ENCODE assay signal across 8 cellular contexts in the genomic region with DNA sequence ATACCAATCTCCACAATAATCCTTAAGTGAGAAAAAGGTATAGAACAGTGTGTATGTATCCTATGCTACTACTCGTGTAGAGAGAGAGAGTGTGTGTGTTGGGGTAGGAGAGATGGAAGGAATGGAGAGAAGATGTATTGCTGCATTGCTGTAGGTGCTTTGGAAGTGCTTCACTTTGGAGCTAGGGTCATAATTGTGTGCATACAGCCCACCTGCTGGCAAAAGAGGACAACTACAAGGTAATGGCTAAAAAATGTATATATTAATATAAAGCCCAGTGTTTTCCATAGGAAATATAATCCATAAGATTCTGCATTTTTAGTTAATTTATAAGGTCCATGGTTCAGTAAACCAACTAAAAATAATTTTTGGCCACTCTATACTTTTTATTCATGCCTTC. TPM values are rescaled to one million over a fixed set of nuclear protein-coding genes. Genes with fewer than 3 reads are reported as not detected.
DNase-seq lines count a peak whose midpoint lies in the region; ATAC-seq and TF ChIP-seq lines count a peak whose summit lies in the region.

No MANE protein-coding gene starts in this region.

- no peaks in the 10 kb centered on the region for H3K4me1 ChIP-seq in effector memory CD4-positive, alpha-beta T cell (ENCODE audit: control insufficient read depth, insufficient read depth, low read length, poor library complexity, severe bottlenecking)

- ATAC-seq in HG03520 (IDR thresholded peaks at IDR 0.05; ENCODE audit: unreplicated experiment) (no peak), HG02610 (IDR thresholded peaks at IDR 0.05; ENCODE audit: unreplicated experiment) (no peak)

- CTCF ChIA-PET in AG04450 (lab: Charles Lee): interaction anchor here (0.8 kb wide), 1 partner anchor 55 kb away, joined by 3 read pairs; no protein-coding TSS in a partner anchor

- DNase-seq in AG04450 (ENCODE audit: low read depth, low spot score) (no peak), GM13976 (ENCODE audit: low spot score) (peak; percentile 43), NCI-H526 (lab: John Stamatoyannopoulos, UW) (peak; percentile 4 to 76), choroid plexus epithelial cell (ENCODE audit: low read depth) (peak; percentile 59)
- no peak for DNase-seq in activated CD4-positive, CD25-positive, alpha-beta regulatory T cell (lab: John Stamatoyannopoulos, UW)
- DNase-seq in effector memory CD4-positive, alpha-beta T cell: no peak

- POLR2A ChIA-PET in AG04450 (lab: Yijun Ruan, JAX): no interaction called here

- peaks cover 4% of the 10 kb centered on the region for H3K36me3 ChIP-seq in effector memory CD4-positive, alpha-beta T cell (ENCODE audit: control insufficient read depth, insufficient read depth, low read length)

- in situ Hi-C loops in GM13976 (cut with MboI; ENCODE audit: low sequenced_read_pairs, unreplicated experiment): no loop called here

- TF ChIP-seq CTCF in AG04450 (IDR thresholded peaks at IDR 0.05; ENCODE audit: low read depth, low read length) (peak; percentile 54), GM13976 (IDR thresholded peaks at IDR 0.05; ENCODE audit: borderline replicate concordance, control extremely low read depth, extremely low read depth, insufficient read depth, missing control alignments) (peak; percentile 37), choroid plexus epithelial cell (conservative IDR thresholded peaks at IDR 0.05; ENCODE audit: low read depth, low read length) (peak; percentile 66)

- H3K27me3 ChIP-seq in AG04450 (ENCODE audit: control insufficient read depth, insufficient read depth, low read length): no peaks in the 10 kb centered on the region
- H3K27me3 ChIP-seq in effector memory CD4-positive, alpha-beta T cell (replicated peaks; ENCODE audit: control insufficient read depth, insufficient read depth, low read length, poor library complexity, severe bottlenecking): no peaks in the 10 kb centered on the region

- H3K9me3 ChIP-seq in AG04450 (ENCODE audit: control insufficient read depth, insufficient read depth, low read length): no peaks in the 10 kb centered on the region
- H3K9me3 ChIP-seq in effector memory CD4-positive, alpha-beta T cell (ENCODE audit: control insufficient read depth, low read length): no peaks in the 10 kb centered on the region

- H3K4me3 ChIP-seq in AG04450 (ENCODE audit: low read depth, low read length): no peak overlapping the region
- H3K4me3 ChIP-seq in choroid plexus epithelial cell (ENCODE audit: low read depth, low read length): no peak overlapping the region
- H3K4me3 ChIP-seq in effector memory CD4-positive, alpha-beta T cell (ENCODE audit: insufficient read depth, low read depth, low read length, poor library complexity, severe bottlenecking): no peak overlapping the region

- H3K27ac ChIP-seq in AG04450 (ENCODE audit: low read depth, low read length): no peak overlapping the region
- no peak overlapping the region for H3K27ac ChIP-seq in effector memory CD4-positive, alpha-beta T cell (ENCODE audit: insufficient read depth, low read length, poor library complexity, severe bottlenecking)

RNA-seq across cellular contexts. Expression of a gene that starts 36.1 kb away (rescaled TPM):
- polyA plus RNA-seq in AG04450 (2011; rRNA removed): 11.2 and 14.5 TPM in 2 replicates
- polyA minus RNA-seq in AG04450 (2011; rRNA and poly(A)+ RNA removed): 11.1 and 13.9 TPM in 2 replicates

RNA-seq across cellular contexts. Expression of a gene that starts 36.2 kb away (rescaled TPM):
- polyA plus RNA-seq in AG04450 (2011; rRNA removed): 21.4 and 27.5 TPM in 2 replicates
- 1.6 and 2.4 TPM in 2 replicates for polyA minus RNA-seq in AG04450 (2011; rRNA and poly(A)+ RNA removed)

Comparison
In these comparisons a context has a peak if more than half of its experiments do, and no peak if none do; other contexts are left out.
1. DNase-seq: peak in GM13976 (single experiment), NCI-H526 (2 of 2) and choroid plexus epithelial cell (single experiment); none in AG04450 (single experiment), activated CD4-positive, CD25-positive, alpha-beta regulatory T cell (0 of 4) and effector memory CD4-positive, alpha-beta T cell (0 of 3).
2. Peak in every context shown above with its lines, with median percentiles within 50 percentile points of each other: CTCF ChIP-seq.